ENCODE assay signal across 9 cellular contexts in genomic region chr13:46831588-46832194, GRCh38.
DNase-seq lines count a peak whose midpoint lies in the region; ATAC-seq and TF ChIP-seq lines count a peak whose summit lies in the region.
"Had no signal": no experiment of that assay in that cellular context is flagged by ENCODE, and none has a peak within 500 bp of the region (broad histone marks: within the 10 kb centered on the region; RNA-seq: fewer than 3 reads in every experiment).

No MANE protein-coding gene starts in this region.

- H3K27me3 ChIP-seq in effector memory CD4-positive, alpha-beta T cell (replicated peaks; ENCODE audit: control insufficient read depth, insufficient read depth, low read length, poor library complexity, severe bottlenecking): no peaks in the 10 kb centered on the region

- peak; percentile 79 for TF ChIP-seq CTCF in GM13977 (IDR thresholded peaks at IDR 0.05; ENCODE audit: extremely low read depth, insufficient read depth, missing control alignments)

- H3K4me1 ChIP-seq in effector memory CD4-positive, alpha-beta T cell (ENCODE audit: control insufficient read depth, insufficient read depth, low read length, poor library complexity, severe bottlenecking): no peaks in the 10 kb centered on the region
- H3K4me1 ChIP-seq: SJCRH30 had no signal

- in situ Hi-C loops in GM13977 (cut with MboI; ENCODE audit: low pct_unique_long_range_greater_than_20kb, low sequenced_read_pairs, unreplicated experiment): loop anchor here (10.0 kb wide), 1 partner anchor 933 kb away; no protein-coding TSS in a partner anchor

- ATAC-seq in GM19397 (IDR thresholded peaks at IDR 0.05; ENCODE audit: unreplicated experiment): no peak

- peak; percentile 72 for DNase-seq in CD1c-positive myeloid dendritic cell (ENCODE audit: extremely low spot score)
- DNase-seq in GM13977 (ENCODE audit: low spot score): no peak
- DNase-seq in NCI-H2107 treated with DMSO at 0.1 percent for 48 hours (lab: John Stamatoyannopoulos, UW; ENCODE audit: unreplicated experiment): peak; percentile 17
- DNase-seq in activated CD4-positive, alpha-beta T cell treated with anti-CD3 and anti-CD28 coated beads, Interleukin-2, amount 50 U/mL, for 48 hours: peak; percentile 25 to 45
- peak; percentile 10 for DNase-seq in germinal center (ENCODE audit: low spot score)
- peak; percentile 36 for DNase-seq in retina
- no peak for DNase-seq in effector memory CD4-positive, alpha-beta T cell

- no peak overlapping the region for H3K4me3 ChIP-seq in effector memory CD4-positive, alpha-beta T cell (ENCODE audit: insufficient read depth, low read depth, low read length, poor library complexity, severe bottlenecking)
- H3K4me3 ChIP-seq: SJCRH30 had no signal

- H3K36me3 ChIP-seq in effector memory CD4-positive, alpha-beta T cell (ENCODE audit: control insufficient read depth, insufficient read depth, low read length): no peaks in the 10 kb centered on the region
- H3K36me3 ChIP-seq: SJCRH30 had no signal

- H3K27ac ChIP-seq in effector memory CD4-positive, alpha-beta T cell (ENCODE audit: insufficient read depth, low read length, poor library complexity, severe bottlenecking): no peak overlapping the region
- H3K27ac ChIP-seq: SJCRH30 had no signal

- no peaks in the 10 kb centered on the region for H3K9me3 ChIP-seq in effector memory CD4-positive, alpha-beta T cell (ENCODE audit: control insufficient read depth, low read length)
- H3K9me3 ChIP-seq: SJCRH30 had no signal

Comparison
In these comparisons a context has a peak if more than half of its experiments do, and no peak if none do; other contexts are left out.
1. DNase-seq: peak in CD1c-positive myeloid dendritic cell (single experiment), NCI-H2107 treated with DMSO at 0.1 percent for 48 hours (single experiment), activated CD4-positive, alpha-beta T cell treated with anti-CD3 and anti-CD28 coated beads, Interleukin-2, amount 50 U/mL, for 48 hours (2 of 2), germinal center (single experiment) and retina (single experiment); none in GM13977 (single experiment) and effector memory CD4-positive, alpha-beta T cell (0 of 3).